25 cellular contexts compared by ENCODE assay signal in the genomic region with DNA sequence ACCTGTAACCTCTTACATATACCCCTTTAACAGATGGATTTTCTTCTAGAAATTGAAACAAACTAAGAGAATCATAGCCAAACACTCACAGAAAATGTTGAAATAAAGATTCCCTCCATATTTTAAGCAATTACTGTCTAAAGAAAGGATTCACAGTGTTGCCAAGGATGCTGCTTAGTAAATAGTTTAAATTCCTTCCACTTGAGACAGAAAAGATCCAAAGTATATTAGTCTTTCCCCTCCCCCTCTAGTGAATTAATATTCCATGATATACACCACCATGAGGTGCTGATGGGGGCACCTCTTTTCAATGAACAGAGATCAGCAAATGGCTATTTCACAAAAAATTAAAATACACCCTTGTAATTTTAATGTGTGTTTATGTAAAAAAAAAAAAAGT.
DNase-seq lines count a peak whose midpoint lies in the region; TF ChIP-seq lines count a peak whose summit lies in the region.
"Had no signal": no experiment of that assay in that cellular context is flagged by ENCODE, and none has a peak within 500 bp of the region (broad histone marks: within the 10 kb centered on the region; RNA-seq: fewer than 3 reads in every experiment).

No MANE protein-coding gene starts in this region.

- H3K14ac ChIP-seq in H9 (ENCODE audit: insufficient read depth, low read length), result no peak overlapping the region

- H2AK5ac ChIP-seq in H9 (ENCODE audit: insufficient read length, low read length), result no peak overlapping the region

- no peaks in the 10 kb centered on the region for H3K9me3 Mint-ChIP-seq in H9
- H3K9me3 Mint-ChIP-seq: activated naive CD4-positive, alpha-beta T cell treated with anti-CD3 and anti-CD28 coated beads for 36 hours had no signal

- no peak overlapping the region for H2BK20ac ChIP-seq in H9 (ENCODE audit: low read depth, low read length, poor library complexity, severe bottlenecking)

- H3K4me3 ChIP-seq in cardiac fibroblast (replicated peaks in 1 of 2; ENCODE audit: low read depth in 2 of 2, low read length in 2 of 2), result no peak overlapping the region
- H3K4me3 ChIP-seq in mesodermal cell (ENCODE audit: extremely low read depth, insufficient read depth, low read length, poor library complexity, severe bottlenecking), result no peak overlapping the region
- H3K4me3 ChIP-seq: ascending aorta, psoas muscle, stomach, upper lobe of left lung had no signal

- no peaks in the 10 kb centered on the region for H3K79me2 ChIP-seq in H9 (ENCODE audit: insufficient read depth, low read length)

- peaks cover 26 to 27% of the 10 kb centered on the region in 2 experiments for H3K4me1 Mint-ChIP-seq in H9
- H3K4me1 Mint-ChIP-seq: naive thymus-derived CD8-positive, alpha-beta T cell had no signal

- no peak overlapping the region for H4K5ac ChIP-seq in H9 (ENCODE audit: insufficient read length, low read depth, low read length)

- no peak overlapping the region for H3K4me2 ChIP-seq in H9 (ENCODE audit: insufficient read depth, insufficient read length, low read length)

- H3K36me3 Mint-ChIP-seq in H9 (ENCODE audit: insufficient read depth in 1 of 3, low read depth in 3 of 3), result no peaks in the 10 kb centered on the region
- H3K36me3 Mint-ChIP-seq: naive thymus-derived CD8-positive, alpha-beta T cell had no signal

- no peaks in the 10 kb centered on the region for H3K9me3 ChIP-seq in mesodermal cell (ENCODE audit: control insufficient read depth, low read length)
- no peaks in the 10 kb centered on the region for H3K9me3 ChIP-seq in H9 (ENCODE audit: control insufficient read depth, low read depth, low read length)
- H3K9me3 ChIP-seq: ascending aorta, psoas muscle, stomach, upper lobe of left lung had no signal

- no peak overlapping the region for H3K9ac ChIP-seq in H9 (ENCODE audit: extremely low read depth, insufficient read length, low read length)

- H3K27ac ChIP-seq in mesodermal cell (ENCODE audit: low read depth, low read length, severe bottlenecking) (peak overlapping the region; percentile 2), H9 (ENCODE audit: insufficient read length, low read depth, low read length) (no peak overlapping the region)
- H3K27ac ChIP-seq: ascending aorta, HL-60, psoas muscle, RWPE1, stomach, upper lobe of left lung had no signal

- no peak overlapping the region for H3K18ac ChIP-seq in H9 (ENCODE audit: insufficient read length, low read depth, low read length)

- H3K27me3 ChIP-seq in H9 (ENCODE audit: insufficient read depth, low read length), result no peaks in the 10 kb centered on the region
- H3K27me3 ChIP-seq: ascending aorta, stomach, upper lobe of left lung had no signal

- H4K91ac ChIP-seq in H9 (ENCODE audit: insufficient read length, low read depth, low read length), result no peak overlapping the region

- no peaks in the 10 kb centered on the region for H4K20me1 ChIP-seq in H9 (ENCODE audit: control insufficient read depth, insufficient read depth, insufficient read length)

- no peak for TF ChIP-seq CTCF in cardiac fibroblast (IDR thresholded peaks at IDR 0.05; ENCODE audit: low read depth, low read length)
- TF ChIP-seq CTCF in H9 (conservative IDR thresholded peaks at IDR 0.05), result no peak; the same call in 2 of the 3 replicates

- no peak overlapping the region for H3K23ac ChIP-seq in H9 (ENCODE audit: insufficient read length, low read depth, low read length)

- H3K56ac ChIP-seq in H9 (ENCODE audit: insufficient read length, low read depth, low read length), result no peak overlapping the region

- no peak overlapping the region for H3K4ac ChIP-seq in H9 (ENCODE audit: low read depth, low read length)

- no peak overlapping the region for H3K4me3 Mint-ChIP-seq in H9
- H3K4me3 Mint-ChIP-seq: activated naive CD4-positive, alpha-beta T cell treated with anti-CD3 and anti-CD28 coated beads for 36 hours; naive thymus-derived CD8-positive, alpha-beta T cell had no signal

- H3K4me1 ChIP-seq in mesodermal cell (ENCODE audit: control insufficient read depth, insufficient read depth, low read length, poor library complexity, severe bottlenecking) (no peaks in the 10 kb centered on the region), H9 (ENCODE audit: insufficient read depth, low read length) (peaks cover 3% of the 10 kb centered on the region; the same call in 1 of the 2 replicates)
- H3K4me1 ChIP-seq: ascending aorta, psoas muscle, upper lobe of left lung had no signal

- H2BK15ac ChIP-seq in H9 (ENCODE audit: low read depth, low read length), result no peak overlapping the region

- no peaks in the 10 kb centered on the region for H3K27me3 Mint-ChIP-seq in H9 (ENCODE audit: low read depth)
- H3K27me3 Mint-ChIP-seq: naive thymus-derived CD8-positive, alpha-beta T cell had no signal

- no peaks in the 10 kb centered on the region for H3K23me2 ChIP-seq in H9 (ENCODE audit: insufficient read length, low read depth, low read length, poor library complexity, severe bottlenecking)

- no peak overlapping the region for H4K8ac ChIP-seq in H9 (replicated peaks; ENCODE audit: insufficient read length, low read depth, low read length)

- DNase-seq in NCI-H446 treated with DMSO at 0.1 percent for 48 hours (lab: John Stamatoyannopoulos, UW), result peak; percentile 2
- DNase-seq in NCI-H446 (lab: John Stamatoyannopoulos, UW), result no peak
- DNase-seq in cardiac fibroblast (ENCODE audit: low read depth in 2 of 2), result peak; percentile 11 to 50
- no peak for DNase-seq in NCI-H1105 (lab: John Stamatoyannopoulos, UW)
- no peak for DNase-seq in H9
- DNase-seq in NOMO-1 treated with dmso at 0.1 percent for 144 hours (lab: John Stamatoyannopoulos, UW; ENCODE audit: unreplicated experiment), result no peak
- no peak for DNase-seq in NCI-H748 treated with DMSO at 0.1 percent for 48 hours (lab: John Stamatoyannopoulos, UW)
- DNase-seq: 8988T; activated CD4-positive, alpha-beta T cell treated with anti-CD3 and anti-CD28 coated beads, Interleukin-2, amount 50 U/mL, for 48 hours; activated naive CD4-positive, alpha-beta T cell treated with anti-CD3 and anti-CD28 coated beads for 36 hours; DMS153; hippocampal formation; MM.1S; naive thymus-derived CD8-positive, alpha-beta T cell; NCI-H187; NCI-H345; psoas muscle; small intestine; stimulated activated CD4-positive, alpha-beta T cell treated with anti-CD3 and anti-CD28 coated beads, Interleukin-4, amount 100 ng/mL, for 1 hour; stomach; upper lobe of left lung had no signal

- no peaks in the 10 kb centered on the region for H3K36me3 ChIP-seq in mesodermal cell (ENCODE audit: control insufficient read depth, insufficient read depth, low read length)
- H3K36me3 ChIP-seq: ascending aorta, stomach, upper lobe of left lung had no signal

- no peak overlapping the region for H2BK12ac ChIP-seq in H9 (ENCODE audit: insufficient read length, low read depth, low read length)

- no peak overlapping the region for H3T11ph ChIP-seq in H9 (ENCODE audit: low read length)

- H2BK120ac ChIP-seq in H9 (ENCODE audit: low read depth, low read length, poor library complexity, severe bottlenecking), result no peak overlapping the region

- peak overlapping the region in 1 of 3 experiments; percentile 60; a peak in 1 of 7 replicates for H3K27ac Mint-ChIP-seq in H9
- H3K27ac Mint-ChIP-seq: activated naive CD4-positive, alpha-beta T cell treated with anti-CD3 and anti-CD28 coated beads for 36 hours; naive thymus-derived CD8-positive, alpha-beta T cell had no signal

- no peaks in the 10 kb centered on the region for H3K79me1 ChIP-seq in H9 (ENCODE audit: insufficient read depth, low read depth, low read length, poor library complexity, severe bottlenecking)

- no peak overlapping the region for H2BK5ac ChIP-seq in H9 (ENCODE audit: insufficient read length, low read length)

- H2AFZ ChIP-seq in H9 (ENCODE audit: low read length), result no peak overlapping the region

Comparison
In these comparisons a context has a peak if more than half of its experiments do, and no peak if none do; other contexts are left out.
1. DNase-seq: peak in NCI-H446 treated with DMSO at 0.1 percent for 48 hours (single experiment) and cardiac fibroblast (2 of 2); none in NCI-H446 (0 of 2), NCI-H1105 (single experiment), H9 (single experiment), NOMO-1 treated with dmso at 0.1 percent for 144 hours (single experiment) and NCI-H748 treated with DMSO at 0.1 percent for 48 hours (single experiment).